15 cellular contexts compared by ENCODE assay signal in the genomic region with DNA sequence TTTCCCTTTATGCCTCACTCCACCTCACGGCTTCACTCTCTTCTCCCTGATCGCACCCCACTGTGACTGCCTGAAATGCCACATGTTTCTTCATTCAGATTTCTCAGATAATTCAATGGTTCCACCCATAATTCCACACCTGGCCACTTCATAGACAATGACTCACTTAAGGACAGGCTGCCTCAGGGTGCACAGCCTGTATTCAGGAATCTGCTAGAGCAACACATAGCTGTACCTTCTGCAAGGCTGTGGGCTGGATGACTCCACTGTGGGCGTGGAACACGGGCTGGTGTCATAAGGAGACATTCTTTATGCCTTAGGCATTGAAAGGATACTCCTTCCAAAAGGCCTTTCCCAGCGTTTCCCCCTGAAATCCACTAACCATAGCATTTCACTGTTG. TPM values are rescaled to one million over a fixed set of nuclear protein-coding genes. Genes with fewer than 3 reads are reported as not detected.
DNase-seq lines count a peak whose midpoint lies in the region; ATAC-seq, FAIRE-seq and TF ChIP-seq lines count a peak whose summit lies in the region.
"Had no signal": no experiment of that assay in that cellular context is flagged by ENCODE, and none has a peak within 500 bp of the region (broad histone marks: within the 10 kb centered on the region; RNA-seq: fewer than 3 reads in every experiment).

No MANE protein-coding gene starts in this region.

- no peak overlapping the region for H4K91ac ChIP-seq in H1 (replicated peaks; ENCODE audit: insufficient read length, low read length)

- H2BK15ac ChIP-seq in H1 (ENCODE audit: low read length): no peak overlapping the region

- H3K4me1 ChIP-seq in H1 (replicated peaks in 1 of 4; ENCODE audit: control insufficient read depth in 3 of 4, insufficient read depth in 4 of 4, low read length in 3 of 4) (peaks cover 6 to 20% (median 11%) of the 10 kb centered on the region in 4 experiments; a peak in 6 of 7 replicates), uterus (no peaks in the 10 kb centered on the region)

- no peak overlapping the region for H3K9ac ChIP-seq in H1 (replicated peaks in 1 of 4; ENCODE audit: extremely low read depth in 1 of 4, low read depth in 3 of 4, low read length in 3 of 4)

- H3K4me2 ChIP-seq in H1 (ENCODE audit: insufficient read depth in 1 of 2, low read depth in 2 of 2, low read length in 2 of 2): no peak overlapping the region

- TF ChIP-seq CTCF in H1 (IDR thresholded peaks at IDR 0.05; ENCODE audit: control extremely low read depth in 1 of 3, insufficient read depth in 1 of 3, low read depth in 1 of 3, low read length in 3 of 3) (no peak), uterus (IDR thresholded peaks at IDR 0.05) (no peak)

- H2AK5ac ChIP-seq in H1 (ENCODE audit: low read depth, low read length): peak overlapping the region; percentile 28; the same call in 1 of the 2 replicates

- POLR2A ChIA-PET in H1 (lab: Charles Lee; ENCODE audit: partially characterized antibody): interaction anchor here (1.2 to 11.7 kb wide), 6 partner anchors 8 to 33 kb away, joined by 3 to 98 read pairs (median 22); no protein-coding TSS in a partner anchor

- no peak for TF ChIP-seq EP300 in H1 (IDR thresholded peaks at IDR 0.05; ENCODE audit: borderline replicate concordance in 1 of 2, low read depth in 2 of 2, low read length in 2 of 2)

- H4K20me1 ChIP-seq in H1 (replicated peaks in 1 of 2; ENCODE audit: control insufficient read depth in 1 of 2, insufficient read depth in 2 of 2, low read length in 2 of 2): peaks cover 0 to 7% of the 10 kb centered on the region in 2 experiments

- TF ChIP-seq POLR2A in H1 (IDR thresholded peaks at IDR 0.05; ENCODE audit: control extremely low read depth in 1 of 2, low read depth in 2 of 2, low read length in 2 of 2): peak in 1 of 2 experiments; percentile 30; a peak in 1 of 3 replicates
- no peak for TF ChIP-seq POLR2A in uterus (IDR thresholded peaks at IDR 0.05)

- H3K27me3 ChIP-seq in H1 (replicated peaks in 1 of 4; ENCODE audit: control insufficient read depth in 3 of 4, extremely low read depth in 1 of 4, insufficient read depth in 3 of 4, low read length in 3 of 4) (no peaks in the 10 kb centered on the region), uterus (no peaks in the 10 kb centered on the region)

- H2BK5ac ChIP-seq in H1 (ENCODE audit: low read depth, low read length): no peak overlapping the region

- no peak for FAIRE-seq in H1 (lab: Jason Lieb, UNC)
- FAIRE-seq: small intestine had no signal

- DNase-seq in H4 (ENCODE audit: low spot score): peak; percentile 74
- peak; percentile 36 for DNase-seq in NCI-H345 treated with DMSO at 0.1 percent for 48 hours (lab: John Stamatoyannopoulos, UW; ENCODE audit: unreplicated experiment)
- no peak for DNase-seq in H1 (ENCODE audit: low read depth in 1 of 2, low spot score in 2 of 2)
- DNase-seq in skeletal muscle cell (ENCODE audit: low read depth): peak; percentile 47
- DNase-seq in uterus: no peak
- DNase-seq: activated CD8-positive, alpha-beta memory T cell treated with anti-CD3 and anti-CD28 coated beads, Interleukin-2, amount 10 ng/mL, durations not matched to agents 7 days and 5 days; anterior cingulate cortex; DMS79 treated with DMSO at 0.1 percent for 48 hours; Karpas-422; natural killer cell; NCI-H526 treated with DMSO at 0.1 percent for 48 hours; small intestine had no signal

- no peak overlapping the region for H3K23ac ChIP-seq in H1 (ENCODE audit: insufficient read length)

- no peak overlapping the region for H2AFZ ChIP-seq in H1 (ENCODE audit: low read length)

- no peaks in the 10 kb centered on the region; the same call in 1 of the 2 replicates for H3K79me1 ChIP-seq in H1 (ENCODE audit: low read depth, low read length)

- H2BK120ac ChIP-seq in H1 (replicated peaks; ENCODE audit: low read depth, low read length): no peak overlapping the region

- peak overlapping the region; percentile 17 for H3K4ac ChIP-seq in H1 (replicated peaks; ENCODE audit: insufficient read length, low read depth, low read length)

- CTCF ChIA-PET in H1 (lab: Charles Lee; ENCODE audit: partially characterized antibody): interaction anchor here (1.1 to 4.0 kb wide), 3 partner anchors 10 to 104 kb away, joined by 3 to 23 read pairs (median 4); no protein-coding TSS in a partner anchor

- H3K9me3 ChIP-seq in H1 (ENCODE audit: insufficient read depth in 2 of 2, low read depth in 1 of 2, low read length in 1 of 2) (no peaks in the 10 kb centered on the region), uterus (no peaks in the 10 kb centered on the region)

- no peak overlapping the region for H3K56ac ChIP-seq in H1 (replicated peaks; ENCODE audit: insufficient read length, low read depth, low read length)

- H3K36me3 ChIP-seq in H1 (ENCODE audit: control insufficient read depth in 2 of 4, insufficient read depth in 4 of 4, low read length in 3 of 4): peaks cover 11 to 44% (median 13%) of the 10 kb centered on the region in 4 experiments
- no peaks in the 10 kb centered on the region for H3K36me3 ChIP-seq in uterus

- H3K14ac ChIP-seq in H1 (ENCODE audit: insufficient read length): no peak overlapping the region

- no peak overlapping the region for H3K27ac ChIP-seq in H1 (ENCODE audit: low read depth, low read length)
- no peak overlapping the region for H3K27ac ChIP-seq in uterus

- H3K18ac ChIP-seq in H1 (ENCODE audit: extremely low read depth, low read length): no peak overlapping the region

- H3K4me3 ChIP-seq in H1 (ENCODE audit: extremely low read depth in 1 of 4, insufficient read depth in 2 of 4, low read depth in 3 of 4, low read length in 4 of 4): no peak overlapping the region
- no peak overlapping the region for H3K4me3 ChIP-seq in skeletal muscle cell (ENCODE audit: low read depth, low read length)
- no peak overlapping the region for H3K4me3 ChIP-seq in uterus

- H3K79me2 ChIP-seq in H1 (ENCODE audit: control insufficient read depth in 1 of 2, insufficient read depth in 2 of 2, low read length in 2 of 2): no peaks in the 10 kb centered on the region

- no peak for ATAC-seq in HG03025 (IDR thresholded peaks at IDR 0.05; ENCODE audit: low FRiP score, unreplicated experiment)
- ATAC-seq in HG02759 (IDR thresholded peaks at IDR 0.05; ENCODE audit: unreplicated experiment): no peak
- ATAC-seq: activated CD8-positive, alpha-beta memory T cell treated with anti-CD3 and anti-CD28 coated beads, Interleukin-2, amount 10 ng/mL, durations not matched to agents 7 days and 5 days; natural killer cell had no signal

- no peak overlapping the region for H4K5ac ChIP-seq in H1 (ENCODE audit: insufficient read length, low read depth, low read length)

- no peaks in the 10 kb centered on the region for H3K23me2 ChIP-seq in H1 (ENCODE audit: low read depth, low read length)

- no peak overlapping the region for H4K8ac ChIP-seq in H1 (ENCODE audit: extremely low read depth, insufficient read depth, low read length)

- no peak overlapping the region for H2BK20ac ChIP-seq in H1 (ENCODE audit: low read length)

- no peak overlapping the region; the same call in 1 of the 2 replicates for H2BK12ac ChIP-seq in H1 (ENCODE audit: low read depth, low read length)

- 84% methylated on average over 5 of the region's 5 CpGs; no CpG with 5 or more reads in 1 of the 2 experiments for WGBS in H1 (ENCODE audit: extremely low coverage in 1 of 2, insufficient coverage in 1 of 2, insufficient read length in 1 of 2, insufficient replicate concordance in 2 of 2, low coverage in 1 of 2, low lambda C conversion rate in 2 of 2, missing lambda C conversion rate in 1 of 2), 2 experiments

- no peak for TF ChIP-seq RAD21 in H1 (IDR thresholded peaks at IDR 0.05 in 1 of 2, conservative IDR thresholded peaks at IDR 0.05 in 1 of 2; ENCODE audit: low read depth in 2 of 2, low read length in 2 of 2)

- intact Hi-C loops in uterus (cut with DNase I; ENCODE audit: low total_unique reads): no loop called here

TF ChIP-seq in H1, 55 proteins besides CTCF, POLR2A, EP300 and RAD21:
- TF ChIP-seq KDM4A (IDR thresholded peaks at IDR 0.05; ENCODE audit: low read depth, low read length, severe bottlenecking) (no peak), GTF2F1 (IDR thresholded peaks at IDR 0.05; ENCODE audit: borderline replicate concordance, low read depth, low read length) (no peak), POLR2AphosphoS5 (IDR thresholded peaks at IDR 0.05; ENCODE audit: low read depth, low read length) (peak; percentile 37; the same call in 1 of the 2 replicates)

RNA-seq across cellular contexts. Expression of a gene that starts 36.1 kb away (rescaled TPM):
- not detected in 2 replicates for total RNA-seq in H4 (2014; rRNA removed; shearing (Covaris generic))
- total RNA-seq in H1 (2021; fragmentation: NEBNext Ultra II Directional; extraction: Animal tissue kit (Norgen Biotek cat#: 25700)): 425 and 441 TPM in 2 replicates
- polyA plus RNA-seq in H1 (2011; rRNA removed): 20.8 and 35.3 TPM in 2 replicates
- 102 TPM for polyA plus RNA-seq in H1 (2011; cell fraction: cytosol; rRNA removed)
- polyA plus RNA-seq in H1 (2011; cell fraction: nucleus; rRNA removed): 28.5 TPM
- 165 to 378 TPM (median 196 TPM) in 4 replicates for polyA plus RNA-seq in H1 (2012, experiment 1 of 2)
- polyA plus RNA-seq in H1 (2012, experiment 2 of 2): 19.6 TPM
- 521 TPM for polyA plus RNA-seq in H1 (2013, experiment 1 of 2)
- 516 TPM for polyA plus RNA-seq in H1 (2013, experiment 2 of 2)
- polyA minus RNA-seq in H1 (2011; rRNA and poly(A)+ RNA removed): 32.9 and 39.8 TPM in 2 replicates
- 55.6 TPM for polyA minus RNA-seq in H1 (2011; cell fraction: cytosol; rRNA and poly(A)+ RNA removed)
- 94.0 TPM for polyA minus RNA-seq in H1 (2011; cell fraction: nucleus; rRNA and poly(A)+ RNA removed)
- total RNA-seq in uterus: 1 to 10 TPM in 1 of 4 donors, under 1 TPM in 1, not detected in 2; 0.40 to 4.5 TPM
- total RNA-seq: activated CD8-positive, alpha-beta memory T cell treated with anti-CD3 and anti-CD28 coated beads, Interleukin-2, amount 10 ng/mL, durations not matched to agents 7 days and 5 days; T-helper 2 cell treated with Interferon-gamma antibody and Interleukin-4, amounts not matched to agents 100 ng/mL and 5 ng/mL, for 36 hours had no signal

Comparison
In these comparisons a context has a peak if more than half of its experiments do, and no peak if none do; other contexts are left out.
1. DNase-seq: peak in H4 (single experiment), NCI-H345 treated with DMSO at 0.1 percent for 48 hours (single experiment) and skeletal muscle cell (single experiment); none in H1 (0 of 2) and uterus (0 of 2).
2. RNA of a gene that starts 36.1 kb away (total RNA-seq): 425 to 441 TPM in H1; 0.40 to 4.5 TPM in uterus and not detected in H4; every median in the first group is over 10 times any median in the second.